ENCODE assay signal across 26 cellular contexts in the genomic region with DNA sequence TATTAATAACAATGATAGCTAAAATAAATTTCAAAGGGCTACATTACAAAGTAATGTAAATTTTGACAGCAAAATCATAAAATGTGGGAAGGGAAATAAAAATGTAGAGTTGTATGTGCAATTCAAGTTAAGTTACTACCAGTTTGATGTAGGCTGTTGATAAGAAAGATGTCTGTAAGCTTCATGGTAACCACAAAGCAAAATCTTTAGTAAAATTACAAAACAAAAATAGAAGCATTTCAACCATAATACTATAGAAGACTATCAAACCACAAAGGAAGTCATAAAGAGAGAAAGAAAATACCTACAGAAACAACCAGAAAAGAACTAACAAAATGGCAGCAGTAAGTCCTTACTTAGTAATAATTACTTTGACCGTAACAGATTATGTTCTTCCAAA.
"Had no signal": no experiment of that assay in that cellular context is flagged by ENCODE, and none has a peak within 500 bp of the region (broad histone marks: within the 10 kb centered on the region; RNA-seq: fewer than 3 reads in every experiment).

No MANE protein-coding gene starts in this region.

- H3K9me3 ChIP-seq: testis, thyroid gland, uterus, vagina had no signal

- H3K4me1 ChIP-seq: stomach, suprapubic skin, testis, thyroid gland, tibial artery, tibial nerve, transverse colon, upper lobe of left lung, upper lobe of right lung, uterus, vagina had no signal

- H3K27ac ChIP-seq: stomach, suprapubic skin, testis, thoracic aorta, thyroid gland, tibial artery, tibial nerve, transverse colon, upper lobe of left lung, upper lobe of right lung, uterus, vagina had no signal

- DNase-seq: stimulated activated CD4-positive, alpha-beta T cell treated with anti-CD3 and anti-CD28 coated beads, Interleukin-2, amount 100 ng/mL, for 48 hours; stimulated activated CD4-positive, alpha-beta T cell treated with anti-CD3 and anti-CD28 coated beads, Interleukin-4, amount 100 ng/mL, for 1 hour; stimulated activated CD4-positive, alpha-beta T cell treated with anti-CD3 and anti-CD28 coated beads, Interleukin-4, amount 100 ng/mL, for 24 hours; stimulated activated CD4-positive, alpha-beta T cell treated with anti-CD3 and anti-CD28 coated beads, Interleukin-4, amount 100 ng/mL, for 4 hours; stimulated activated CD8-positive, alpha-beta memory T cell treated with anti-CD3 and anti-CD28 coated beads, Interleukin-4, amount 100 ng/mL, for 48 hours; stimulated activated naive B cell treated with anti-CD40 and anti-IgM and Interleukin-4, amounts not matched to agents 10 μg/mL and 1 μg/mL and 100 μg/mL, for 72 hours; stimulated activated naive CD4-positive, alpha-beta T cell; stimulated activated naive CD4-positive, alpha-beta T cell treated with Interleukin-2 at 50 U/mL for 16 hours; stimulated activated naive CD8-positive, alpha-beta T cell treated with anti-CD3 and anti-CD28 coated beads, Interleukin-15, amount 100 ng/mL, for 72 hours; stimulated activated naive CD8-positive, alpha-beta T cell treated with anti-CD3 and anti-CD28 coated beads, Interleukin-15, Interleukin-2, amounts not matched to agents 100 U/mL and 50 U/mL, for 24 hours; stomach; substantia nigra; testis; thyroid gland; tibial artery; transverse colon; trophoblast cell; upper lobe of left lung; upper lobe of right lung; uterus had no signal

- ATAC-seq: stimulated activated effector memory CD8-positive, alpha-beta T cell treated with anti-CD3 and anti-CD28 coated beads, Interleukin-12 subunit alpha, Interleukin-12 subunit beta, amount 100 ng/mL, for 72 hours; stimulated activated memory B cell treated with anti-CD40 and anti-IgM and Interleukin-4, amounts not matched to agents 10 μg/mL and 1 μg/mL and 100 μg/mL, for 72 hours; stimulated activated naive B cell treated with anti-CD40 and anti-IgM and Interleukin-4, amounts not matched to agents 10 μg/mL and 1 μg/mL and 100 μg/mL, for 72 hours; stimulated activated naive CD8-positive, alpha-beta T cell treated with anti-CD3 and anti-CD28 coated beads, Interleukin-15, amount 100 ng/mL, for 72 hours; stimulated activated naive CD8-positive, alpha-beta T cell treated with anti-CD3 and anti-CD28 coated beads, Interleukin-15, Interleukin-2, amounts not matched to agents 100 U/mL and 50 U/mL, for 24 hours; upper lobe of right lung had no signal

- H3K36me3 ChIP-seq: stomach, suprapubic skin, thoracic aorta, thyroid gland, tibial artery, tibial nerve, transverse colon, upper lobe of left lung, upper lobe of right lung, uterus, vagina had no signal

- H3K27me3 ChIP-seq: stomach, suprapubic skin, testis, thyroid gland, tibial artery, tibial nerve, transverse colon, upper lobe of left lung, upper lobe of right lung, uterus, vagina had no signal

- H3K4me3 ChIP-seq: stomach, suprapubic skin, testis, thoracic aorta, thyroid gland, tibial artery, tibial nerve, transverse colon, upper lobe of left lung, upper lobe of right lung, uterus, vagina had no signal
